11 cellular contexts compared by ENCODE assay signal in genomic region chr17:27808629-27809028, GRCh38. TPM values are rescaled to one million over a fixed set of nuclear protein-coding genes. Genes with fewer than 3 reads are reported as not detected.
A peak's percentile ranks its signal among the peaks of the same experiment; 100 is the strongest.
DNase-seq lines count a peak whose midpoint lies in the region; ATAC-seq and TF ChIP-seq lines count a peak whose summit lies in the region.
"Had no signal": no experiment of that assay in that cellular context is flagged by ENCODE, and none has a peak within 500 bp of the region (broad histone marks: within the 10 kb centered on the region; RNA-seq: fewer than 3 reads in every experiment).

No MANE protein-coding gene starts in this region.

- no peaks in the 10 kb centered on the region for H3K36me3 ChIP-seq in GM06990 (ENCODE audit: control insufficient read depth, insufficient read depth, low read length)
- no peaks in the 10 kb centered on the region for H3K36me3 ChIP-seq in mucosa of rectum (ENCODE audit: control insufficient read depth in 2 of 2, insufficient read depth in 2 of 2, low read length in 2 of 2)
- H3K36me3 ChIP-seq: right atrium auricular region, SJCRH30 had no signal

- H3K9me3 Mint-ChIP-seq in activated CD4-positive, alpha-beta memory T cell treated with anti-CD3 and anti-CD28 coated beads, Interleukin-2, amount 10 ng/mL, durations not matched to agents 7 days and 5 days, result no peaks in the 10 kb centered on the region

- CTCF ChIA-PET in activated CD4-positive, alpha-beta memory T cell treated with anti-CD3 and anti-CD28 coated beads, Interleukin-2, amount 10 ng/mL, durations not matched to agents 7 days and 5 days (lab: Charles Lee), result interaction anchor here (0.9 to 11.4 kb wide), 8 partner anchors 12 to 443 kb away, joined by 4 to 383 read pairs (median 4); partner anchors contain the start of gene LYRM9
- CTCF ChIA-PET in HEK293T (lab: Yijun Ruan, JAX), result interaction anchor here (0.8 to 0.9 kb wide), 3 partner anchors 17 to 71 kb away, joined by 3 read pairs; no protein-coding TSS in a partner anchor

- peaks cover 56% of the 10 kb centered on the region for H3K4me1 Mint-ChIP-seq in activated CD4-positive, alpha-beta memory T cell treated with anti-CD3 and anti-CD28 coated beads, Interleukin-2, amount 10 ng/mL, durations not matched to agents 7 days and 5 days

- H3K9ac ChIP-seq in mucosa of rectum (ENCODE audit: low read depth in 1 of 2, low read length in 2 of 2), result peak overlapping the region in 1 of 2 donors; percentile 29

- ATAC-seq in GM18867 (IDR thresholded peaks at IDR 0.05; ENCODE audit: unreplicated experiment), result no peak

- peak; percentile 17 for TF ChIP-seq POLR2A in GM19099 (IDR thresholded peaks at IDR 0.05; ENCODE audit: extremely low read depth, insufficient read length, low read depth)

- no peak for TF ChIP-seq CTCF in GM06990 (IDR thresholded peaks at IDR 0.05; ENCODE audit: insufficient read depth, low read length, poor library complexity, severe bottlenecking)

- peaks cover 37 to 50% of the 10 kb centered on the region in 2 donors for H3K4me1 ChIP-seq in mucosa of rectum (ENCODE audit: control insufficient read depth in 2 of 2, insufficient read depth in 2 of 2, low read length in 2 of 2)
- H3K4me1 ChIP-seq: SJCRH30 had no signal

- H3K27me3 ChIP-seq in GM06990 (replicated peaks; ENCODE audit: control insufficient read depth, insufficient read depth, low read length), result no peaks in the 10 kb centered on the region
- H3K27me3 ChIP-seq in mucosa of rectum (ENCODE audit: control insufficient read depth in 2 of 2, insufficient read depth in 2 of 2, low read length in 2 of 2), result no peaks in the 10 kb centered on the region
- H3K27me3 ChIP-seq: right atrium auricular region had no signal

- peaks cover 18% of the 10 kb centered on the region for H3K36me3 Mint-ChIP-seq in activated CD4-positive, alpha-beta memory T cell treated with anti-CD3 and anti-CD28 coated beads, Interleukin-2, amount 10 ng/mL, durations not matched to agents 7 days and 5 days (ENCODE audit: low read depth)

- H3K4me3 ChIP-seq in GM06990 (replicated peaks; ENCODE audit: low read depth, low read length) (peak overlapping the region; percentile 22; the same call in 1 of the 2 replicates), mucosa of rectum (ENCODE audit: low read length in 2 of 2) (no peak overlapping the region)
- H3K4me3 ChIP-seq: right atrium auricular region, SJCRH30 had no signal

- H3K27me3 Mint-ChIP-seq in activated CD4-positive, alpha-beta memory T cell treated with anti-CD3 and anti-CD28 coated beads, Interleukin-2, amount 10 ng/mL, durations not matched to agents 7 days and 5 days, result no peaks in the 10 kb centered on the region

- DNase-seq in GM06990 (ENCODE audit: extremely low read depth, insufficient read length) (peak; percentile 56), SW480 (ENCODE audit: low spot score) (no peak), HEK293T (ENCODE audit: extremely low spot score) (no peak)
- DNase-seq in activated CD4-positive, alpha-beta memory T cell treated with anti-CD3 and anti-CD28 coated beads, Interleukin-2, amount 10 ng/mL, durations not matched to agents 7 days and 5 days, result peak; percentile 29
- DNase-seq: foreskin fibroblast, kidney, SJCRH30 had no signal

- H3K4me3 Mint-ChIP-seq in activated CD4-positive, alpha-beta memory T cell treated with anti-CD3 and anti-CD28 coated beads, Interleukin-2, amount 10 ng/mL, durations not matched to agents 7 days and 5 days, result peak overlapping the region; percentile 50

- POLR2A ChIA-PET in activated CD4-positive, alpha-beta memory T cell treated with anti-CD3 and anti-CD28 coated beads, Interleukin-2, amount 10 ng/mL, durations not matched to agents 7 days and 5 days (lab: Charles Lee), result interaction anchor here (0.9 to 8.5 kb wide), 9 partner anchors 36 to 515 kb away, joined by 4 to 98 read pairs (median 7); partner anchors contain the start of genes LYRM9 and WSB1
- POLR2A ChIA-PET in HEK293T (lab: Yijun Ruan, JAX), result no interaction called here

- H3K27ac Mint-ChIP-seq in activated CD4-positive, alpha-beta memory T cell treated with anti-CD3 and anti-CD28 coated beads, Interleukin-2, amount 10 ng/mL, durations not matched to agents 7 days and 5 days, result peak overlapping the region; percentile 98

- peak overlapping the region; percentile 52 to 61 for H3K27ac ChIP-seq in mucosa of rectum (ENCODE audit: low read depth in 2 of 2, low read length in 2 of 2)
- H3K27ac ChIP-seq: right atrium auricular region, SJCRH30 had no signal

- no peaks in the 10 kb centered on the region for H3K9me3 ChIP-seq in mucosa of rectum (ENCODE audit: control insufficient read depth in 2 of 2, low read length in 2 of 2)
- H3K9me3 ChIP-seq: SJCRH30 had no signal

TF ChIP-seq in HEK293T, 16 proteins besides CTCF, POLR2A, EP300 and RAD21:
- TF ChIP-seq CTBP1 (IDR thresholded peaks at IDR 0.05; ENCODE audit: borderline replicate concordance) (no peak), ZNF384 (IDR thresholded peaks at IDR 0.05) (no peak)

RNA-seq across cellular contexts. Expression of gene NOS2, which starts 8.3 kb away (rescaled TPM):
- not detected for total RNA-seq in activated CD4-positive, alpha-beta memory T cell treated with anti-CD3 and anti-CD28 coated beads, Interleukin-2, amount 10 ng/mL, durations not matched to agents 7 days and 5 days
- total RNA-seq: SJCRH30 had no signal

Comparison
In these comparisons a context has a peak if more than half of its experiments do, and no peak if none do; other contexts are left out.
1. DNase-seq: peak in GM06990 (single experiment) and activated CD4-positive, alpha-beta memory T cell treated with anti-CD3 and anti-CD28 coated beads, Interleukin-2, amount 10 ng/mL, durations not matched to agents 7 days and 5 days (single experiment); none in SW480 (single experiment) and HEK293T (single experiment).